Comparison of ENCODE assay signal across 1 cellular context in the genomic region with DNA sequence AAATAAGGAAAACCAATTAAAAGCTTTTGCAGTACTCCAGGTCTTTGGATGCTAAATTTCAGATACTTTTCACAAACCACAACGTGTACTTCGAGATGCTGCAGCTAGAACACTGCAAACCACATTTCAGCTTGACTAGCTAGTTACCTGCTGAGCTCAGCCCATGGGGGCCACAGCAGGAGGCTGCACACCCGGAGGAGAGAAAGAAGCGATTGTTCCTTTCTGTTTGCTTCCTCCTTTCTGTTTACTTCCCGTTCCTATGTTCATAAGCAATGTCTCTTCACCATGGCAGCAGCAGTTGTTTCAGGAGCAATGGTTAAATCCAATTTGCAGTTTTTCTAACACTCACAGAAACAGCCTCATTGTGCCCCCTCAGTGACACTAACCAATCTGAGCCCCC.
TF ChIP-seq lines count a peak whose summit lies in the region.

No MANE protein-coding gene starts in this region.

TF ChIP-seq in HepG2, 621 proteins besides CTCF, POLR2A, EP300 and RAD21 (continued from another document and continues in another):
- TF ChIP-seq JUN (CRISPR knock-in tag; IDR thresholded peaks at IDR 0.05), result 0 out of 2 replicates have a peak, but pooled peaks have one; percentile 37
- TF ChIP-seq NFE2L2 (IDR thresholded peaks at IDR 0.05; ENCODE audit: low read length), result no peak
- TF ChIP-seq, protein P1, sequence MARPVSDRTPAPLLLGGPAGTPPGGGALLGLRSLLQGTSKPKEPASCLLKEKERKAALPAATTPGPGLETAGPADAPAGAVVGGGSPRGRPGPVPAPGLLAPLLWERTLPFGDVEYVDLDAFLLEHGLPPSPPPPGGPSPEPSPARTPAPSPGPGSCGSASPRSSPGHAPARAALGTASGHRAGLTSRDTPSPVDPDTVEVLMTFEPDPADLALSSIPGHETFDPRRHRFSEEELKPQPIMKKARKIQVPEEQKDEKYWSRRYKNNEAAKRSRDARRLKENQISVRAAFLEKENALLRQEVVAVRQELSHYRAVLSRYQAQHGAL (CRISPR knock-in tag; IDR thresholded peaks at IDR 0.05; ENCODE audit: not compliant biosample characterization), result no peak
- TF ChIP-seq ZNF878 (CRISPR knock-in tag; IDR thresholded peaks at IDR 0.05), result 0 out of 2 replicates have a peak, but pooled peaks have one; percentile 47
- TF ChIP-seq ATF5 (CRISPR knock-in tag; IDR thresholded peaks at IDR 0.05; ENCODE audit: low read depth), result no peak
- TF ChIP-seq NRL (CRISPR knock-in tag; IDR thresholded peaks at IDR 0.05; ENCODE audit: borderline replicate concordance), result no peak
- TF ChIP-seq, protein P2, sequence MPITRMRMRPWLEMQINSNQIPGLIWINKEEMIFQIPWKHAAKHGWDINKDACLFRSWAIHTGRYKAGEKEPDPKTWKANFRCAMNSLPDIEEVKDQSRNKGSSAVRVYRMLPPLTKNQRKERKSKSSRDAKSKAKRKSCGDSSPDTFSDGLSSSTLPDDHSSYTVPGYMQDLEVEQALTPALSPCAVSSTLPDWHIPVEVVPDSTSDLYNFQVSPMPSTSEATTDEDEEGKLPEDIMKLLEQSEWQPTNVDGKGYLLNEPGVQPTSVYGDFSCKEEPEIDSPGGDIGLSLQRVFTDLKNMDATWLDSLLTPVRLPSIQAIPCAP (CRISPR knock-in tag; IDR thresholded peaks at IDR 0.05; ENCODE audit: low read depth), result no peak
- no peak for TF ChIP-seq NFKB2 (CRISPR knock-in tag; IDR thresholded peaks at IDR 0.05; ENCODE audit: borderline replicate concordance)
- no peak for TF ChIP-seq ZFP1 (CRISPR knock-in tag; IDR thresholded peaks at IDR 0.05)
- no peak for TF ChIP-seq HMGXB3 (CRISPR knock-in tag; IDR thresholded peaks at IDR 0.05; ENCODE audit: borderline replicate concordance)
- TF ChIP-seq, protein P3, sequence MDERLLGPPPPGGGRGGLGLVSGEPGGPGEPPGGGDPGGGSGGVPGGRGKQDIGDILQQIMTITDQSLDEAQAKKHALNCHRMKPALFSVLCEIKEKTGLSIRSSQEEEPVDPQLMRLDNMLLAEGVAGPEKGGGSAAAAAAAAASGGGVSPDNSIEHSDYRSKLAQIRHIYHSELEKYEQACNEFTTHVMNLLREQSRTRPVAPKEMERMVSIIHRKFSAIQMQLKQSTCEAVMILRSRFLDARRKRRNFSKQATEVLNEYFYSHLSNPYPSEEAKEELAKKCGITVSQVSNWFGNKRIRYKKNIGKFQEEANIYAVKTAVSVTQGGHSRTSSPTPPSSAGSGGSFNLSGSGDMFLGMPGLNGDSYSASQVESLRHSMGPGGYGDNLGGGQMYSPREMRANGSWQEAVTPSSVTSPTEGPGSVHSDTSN (CRISPR knock-in tag; IDR thresholded peaks at IDR 0.05), result no peak
- no peak for TF ChIP-seq CHD4 (IDR thresholded peaks at IDR 0.05; ENCODE audit: borderline replicate concordance, low read length)
- peak; percentile 31; the same call in 1 of the 2 replicates for TF ChIP-seq ZNF652 (CRISPR knock-in tag; IDR thresholded peaks at IDR 0.05; ENCODE audit: borderline replicate concordance, low read depth)
- no peak for TF ChIP-seq PTBP1 (IDR thresholded peaks at IDR 0.05; ENCODE audit: low read depth, low read length, poor library complexity, severe bottlenecking)
- TF ChIP-seq, protein P4, sequence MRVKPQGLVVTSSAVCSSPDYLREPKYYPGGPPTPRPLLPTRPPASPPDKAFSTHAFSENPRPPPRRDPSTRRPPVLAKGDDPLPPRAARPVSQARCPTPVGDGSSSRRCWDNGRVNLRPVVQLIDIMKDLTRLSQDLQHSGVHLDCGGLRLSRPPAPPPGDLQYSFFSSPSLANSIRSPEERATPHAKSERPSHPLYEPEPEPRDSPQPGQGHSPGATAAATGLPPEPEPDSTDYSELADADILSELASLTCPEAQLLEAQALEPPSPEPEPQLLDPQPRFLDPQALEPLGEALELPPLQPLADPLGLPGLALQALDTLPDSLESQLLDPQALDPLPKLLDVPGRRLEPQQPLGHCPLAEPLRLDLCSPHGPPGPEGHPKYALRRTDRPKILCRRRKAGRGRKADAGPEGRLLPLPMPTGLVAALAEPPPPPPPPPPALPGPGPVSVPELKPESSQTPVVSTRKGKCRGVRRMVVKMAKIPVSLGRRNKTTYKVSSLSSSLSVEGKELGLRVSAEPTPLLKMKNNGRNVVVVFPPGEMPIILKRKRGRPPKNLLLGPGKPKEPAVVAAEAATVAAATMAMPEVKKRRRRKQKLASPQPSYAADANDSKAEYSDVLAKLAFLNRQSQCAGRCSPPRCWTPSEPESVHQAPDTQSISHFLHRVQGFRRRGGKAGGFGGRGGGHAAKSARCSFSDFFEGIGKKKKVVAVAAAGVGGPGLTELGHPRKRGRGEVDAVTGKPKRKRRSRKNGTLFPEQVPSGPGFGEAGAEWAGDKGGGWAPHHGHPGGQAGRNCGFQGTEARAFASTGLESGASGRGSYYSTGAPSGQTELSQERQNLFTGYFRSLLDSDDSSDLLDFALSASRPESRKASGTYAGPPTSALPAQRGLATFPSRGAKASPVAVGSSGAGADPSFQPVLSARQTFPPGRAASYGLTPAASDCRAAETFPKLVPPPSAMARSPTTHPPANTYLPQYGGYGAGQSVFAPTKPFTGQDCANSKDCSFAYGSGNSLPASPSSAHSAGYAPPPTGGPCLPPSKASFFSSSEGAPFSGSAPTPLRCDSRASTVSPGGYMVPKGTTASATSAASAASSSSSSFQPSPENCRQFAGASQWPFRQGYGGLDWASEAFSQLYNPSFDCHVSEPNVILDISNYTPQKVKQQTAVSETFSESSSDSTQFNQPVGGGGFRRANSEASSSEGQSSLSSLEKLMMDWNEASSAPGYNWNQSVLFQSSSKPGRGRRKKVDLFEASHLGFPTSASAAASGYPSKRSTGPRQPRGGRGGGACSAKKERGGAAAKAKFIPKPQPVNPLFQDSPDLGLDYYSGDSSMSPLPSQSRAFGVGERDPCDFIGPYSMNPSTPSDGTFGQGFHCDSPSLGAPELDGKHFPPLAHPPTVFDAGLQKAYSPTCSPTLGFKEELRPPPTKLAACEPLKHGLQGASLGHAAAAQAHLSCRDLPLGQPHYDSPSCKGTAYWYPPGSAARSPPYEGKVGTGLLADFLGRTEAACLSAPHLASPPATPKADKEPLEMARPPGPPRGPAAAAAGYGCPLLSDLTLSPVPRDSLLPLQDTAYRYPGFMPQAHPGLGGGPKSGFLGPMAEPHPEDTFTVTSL (CRISPR knock-in tag; IDR thresholded peaks at IDR 0.05; ENCODE audit: borderline replicate concordance), result peak; percentile 66; the same call in 1 of the 2 replicates
- TF ChIP-seq, protein P5, sequence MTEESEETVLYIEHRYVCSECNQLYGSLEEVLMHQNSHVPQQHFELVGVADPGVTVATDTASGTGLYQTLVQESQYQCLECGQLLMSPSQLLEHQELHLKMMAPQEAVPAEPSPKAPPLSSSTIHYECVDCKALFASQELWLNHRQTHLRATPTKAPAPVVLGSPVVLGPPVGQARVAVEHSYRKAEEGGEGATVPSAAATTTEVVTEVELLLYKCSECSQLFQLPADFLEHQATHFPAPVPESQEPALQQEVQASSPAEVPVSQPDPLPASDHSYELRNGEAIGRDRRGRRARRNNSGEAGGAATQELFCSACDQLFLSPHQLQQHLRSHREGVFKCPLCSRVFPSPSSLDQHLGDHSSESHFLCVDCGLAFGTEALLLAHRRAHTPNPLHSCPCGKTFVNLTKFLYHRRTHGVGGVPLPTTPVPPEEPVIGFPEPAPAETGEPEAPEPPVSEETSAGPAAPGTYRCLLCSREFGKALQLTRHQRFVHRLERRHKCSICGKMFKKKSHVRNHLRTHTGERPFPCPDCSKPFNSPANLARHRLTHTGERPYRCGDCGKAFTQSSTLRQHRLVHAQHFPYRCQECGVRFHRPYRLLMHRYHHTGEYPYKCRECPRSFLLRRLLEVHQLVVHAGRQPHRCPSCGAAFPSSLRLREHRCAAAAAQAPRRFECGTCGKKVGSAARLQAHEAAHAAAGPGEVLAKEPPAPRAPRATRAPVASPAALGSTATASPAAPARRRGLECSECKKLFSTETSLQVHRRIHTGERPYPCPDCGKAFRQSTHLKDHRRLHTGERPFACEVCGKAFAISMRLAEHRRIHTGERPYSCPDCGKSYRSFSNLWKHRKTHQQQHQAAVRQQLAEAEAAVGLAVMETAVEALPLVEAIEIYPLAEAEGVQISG (CRISPR knock-in tag; IDR thresholded peaks at IDR 0.05), result no peak
- TF ChIP-seq ZNF607 (CRISPR knock-in tag; IDR thresholded peaks at IDR 0.05; ENCODE audit: borderline replicate concordance), result no peak
- TF ChIP-seq, protein P6, sequence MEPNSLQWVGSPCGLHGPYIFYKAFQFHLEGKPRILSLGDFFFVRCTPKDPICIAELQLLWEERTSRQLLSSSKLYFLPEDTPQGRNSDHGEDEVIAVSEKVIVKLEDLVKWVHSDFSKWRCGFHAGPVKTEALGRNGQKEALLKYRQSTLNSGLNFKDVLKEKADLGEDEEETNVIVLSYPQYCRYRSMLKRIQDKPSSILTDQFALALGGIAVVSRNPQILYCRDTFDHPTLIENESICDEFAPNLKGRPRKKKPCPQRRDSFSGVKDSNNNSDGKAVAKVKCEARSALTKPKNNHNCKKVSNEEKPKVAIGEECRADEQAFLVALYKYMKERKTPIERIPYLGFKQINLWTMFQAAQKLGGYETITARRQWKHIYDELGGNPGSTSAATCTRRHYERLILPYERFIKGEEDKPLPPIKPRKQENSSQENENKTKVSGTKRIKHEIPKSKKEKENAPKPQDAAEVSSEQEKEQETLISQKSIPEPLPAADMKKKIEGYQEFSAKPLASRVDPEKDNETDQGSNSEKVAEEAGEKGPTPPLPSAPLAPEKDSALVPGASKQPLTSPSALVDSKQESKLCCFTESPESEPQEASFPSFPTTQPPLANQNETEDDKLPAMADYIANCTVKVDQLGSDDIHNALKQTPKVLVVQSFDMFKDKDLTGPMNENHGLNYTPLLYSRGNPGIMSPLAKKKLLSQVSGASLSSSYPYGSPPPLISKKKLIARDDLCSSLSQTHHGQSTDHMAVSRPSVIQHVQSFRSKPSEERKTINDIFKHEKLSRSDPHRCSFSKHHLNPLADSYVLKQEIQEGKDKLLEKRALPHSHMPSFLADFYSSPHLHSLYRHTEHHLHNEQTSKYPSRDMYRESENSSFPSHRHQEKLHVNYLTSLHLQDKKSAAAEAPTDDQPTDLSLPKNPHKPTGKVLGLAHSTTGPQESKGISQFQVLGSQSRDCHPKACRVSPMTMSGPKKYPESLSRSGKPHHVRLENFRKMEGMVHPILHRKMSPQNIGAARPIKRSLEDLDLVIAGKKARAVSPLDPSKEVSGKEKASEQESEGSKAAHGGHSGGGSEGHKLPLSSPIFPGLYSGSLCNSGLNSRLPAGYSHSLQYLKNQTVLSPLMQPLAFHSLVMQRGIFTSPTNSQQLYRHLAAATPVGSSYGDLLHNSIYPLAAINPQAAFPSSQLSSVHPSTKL (CRISPR knock-in tag; IDR thresholded peaks at IDR 0.05), result peak; percentile 80
- TF ChIP-seq ZNF503 (CRISPR knock-in tag; IDR thresholded peaks at IDR 0.05), result no peak
- TF ChIP-seq ZNF557 (CRISPR knock-in tag; IDR thresholded peaks at IDR 0.05), result no peak
- TF ChIP-seq SMAD3 (CRISPR knock-in tag; IDR thresholded peaks at IDR 0.05), result no peak
- TF ChIP-seq, protein P7, sequence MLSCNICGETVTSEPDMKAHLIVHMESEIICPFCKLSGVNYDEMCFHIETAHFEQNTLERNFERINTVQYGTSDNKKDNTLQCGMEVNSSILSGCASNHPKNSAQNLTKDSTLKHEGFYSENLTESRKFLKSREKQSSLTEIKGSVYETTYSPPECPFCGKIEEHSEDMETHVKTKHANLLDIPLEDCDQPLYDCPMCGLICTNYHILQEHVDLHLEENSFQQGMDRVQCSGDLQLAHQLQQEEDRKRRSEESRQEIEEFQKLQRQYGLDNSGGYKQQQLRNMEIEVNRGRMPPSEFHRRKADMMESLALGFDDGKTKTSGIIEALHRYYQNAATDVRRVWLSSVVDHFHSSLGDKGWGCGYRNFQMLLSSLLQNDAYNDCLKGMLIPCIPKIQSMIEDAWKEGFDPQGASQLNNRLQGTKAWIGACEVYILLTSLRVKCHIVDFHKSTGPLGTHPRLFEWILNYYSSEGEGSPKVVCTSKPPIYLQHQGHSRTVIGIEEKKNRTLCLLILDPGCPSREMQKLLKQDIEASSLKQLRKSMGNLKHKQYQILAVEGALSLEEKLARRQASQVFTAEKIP (CRISPR knock-in tag; IDR thresholded peaks at IDR 0.05; ENCODE audit: borderline replicate concordance), result no peak
- no peak for TF ChIP-seq TBP (CRISPR knock-in tag; IDR thresholded peaks at IDR 0.05)
- TF ChIP-seq CEBPB (IDR thresholded peaks at IDR 0.05; ENCODE audit: borderline replicate concordance, low read depth, low read length), result no peak
- no peak for TF ChIP-seq ZNF563 (CRISPR knock-in tag; IDR thresholded peaks at IDR 0.05)
